12 cellular contexts compared by ENCODE assay signal in genomic region chr10:91206427-91206826, GRCh38. TPM values are rescaled to one million over a fixed set of nuclear protein-coding genes. Genes with fewer than 3 reads are reported as not detected.
A peak's percentile ranks its signal among the peaks of the same experiment; 100 is the strongest.
DNase-seq lines count a peak whose midpoint lies in the region; ATAC-seq and TF ChIP-seq lines count a peak whose summit lies in the region.
"Had no signal": no experiment of that assay in that cellular context is flagged by ENCODE, and none has a peak within 500 bp of the region (broad histone marks: within the 10 kb centered on the region; RNA-seq: fewer than 3 reads in every experiment).

No MANE protein-coding gene starts in this region.

- no peaks in the 10 kb centered on the region for H3K36me3 ChIP-seq in CD4-positive, CD25-positive, alpha-beta regulatory T cell (ENCODE audit: control insufficient read depth, insufficient read depth, low read length)
- no peaks in the 10 kb centered on the region for H3K36me3 ChIP-seq in suprapubic skin

- no peaks in the 10 kb centered on the region for H3K9me3 ChIP-seq in CD4-positive, CD25-positive, alpha-beta regulatory T cell (ENCODE audit: control insufficient read depth in 2 of 2, low read length in 2 of 2)
- H3K9me3 ChIP-seq in suprapubic skin, result no peaks in the 10 kb centered on the region

- H3K27ac Mint-ChIP-seq in CD4-positive, CD25-positive, alpha-beta regulatory T cell, result peak overlapping the region in 2 of 3 donors; percentile 36 to 41
- peak overlapping the region; percentile 1 for H3K27ac Mint-ChIP-seq in activated naive CD8-positive, alpha-beta T cell
- H3K27ac Mint-ChIP-seq: nephron had no signal

- no peaks in the 10 kb centered on the region for H3K27me3 ChIP-seq in CD4-positive, CD25-positive, alpha-beta regulatory T cell (ENCODE audit: control insufficient read depth, insufficient read depth, low read length)
- H3K27me3 ChIP-seq in suprapubic skin, result no peaks in the 10 kb centered on the region
- no peaks in the 10 kb centered on the region for H3K27me3 ChIP-seq in foreskin keratinocyte

- DNase-seq in CD4-positive, CD25-positive, alpha-beta regulatory T cell, result no peak
- DNase-seq in suprapubic skin (ENCODE audit: low spot score in 2 of 2) (no peak), foreskin keratinocyte (no peak)
- DNase-seq in stimulated activated naive CD4-positive, alpha-beta T cell treated with Interleukin-2 at 50 U/mL for 16 hours (lab: John Stamatoyannopoulos, UW), result no peak
- DNase-seq: cortex of kidney, Karpas-422, SIG-M5 had no signal

- 31% methylated on average over 1 of the region's 1 CpG for WGBS in suprapubic skin

- peak; percentile 44 to 47 for ATAC-seq in CD4-positive, CD25-positive, alpha-beta regulatory T cell (ENCODE audit: low read depth in 2 of 2)
- ATAC-seq in GM18511 (IDR thresholded peaks at IDR 0.05; ENCODE audit: unreplicated experiment), result peak; percentile 49
- ATAC-seq in HG02981 (IDR thresholded peaks at IDR 0.05; ENCODE audit: unreplicated experiment), result peak; percentile 32
- ATAC-seq in GM19452 (IDR thresholded peaks at IDR 0.05; ENCODE audit: unreplicated experiment), result no peak
- no peak for ATAC-seq in foreskin keratinocyte

- no peaks in the 10 kb centered on the region for H3K9me3 Mint-ChIP-seq in CD4-positive, CD25-positive, alpha-beta regulatory T cell
- H3K9me3 Mint-ChIP-seq in activated naive CD8-positive, alpha-beta T cell (ENCODE audit: low read depth), result no peaks in the 10 kb centered on the region
- H3K9me3 Mint-ChIP-seq: nephron had no signal

- peaks cover 33 to 78% (median 57%) of the 10 kb centered on the region in 4 donors for H3K4me1 Mint-ChIP-seq in CD4-positive, CD25-positive, alpha-beta regulatory T cell
- H3K4me1 Mint-ChIP-seq in activated naive CD8-positive, alpha-beta T cell (ENCODE audit: low read depth), result peaks cover 82% of the 10 kb centered on the region
- H3K4me1 Mint-ChIP-seq: nephron had no signal

- no peak for TF ChIP-seq EP300 in suprapubic skin (IDR thresholded peaks at IDR 0.05)

- no peak for TF ChIP-seq POLR2A in suprapubic skin (IDR thresholded peaks at IDR 0.05)

- H3K27me3 Mint-ChIP-seq in CD4-positive, CD25-positive, alpha-beta regulatory T cell, result no peaks in the 10 kb centered on the region
- no peaks in the 10 kb centered on the region for H3K27me3 Mint-ChIP-seq in activated naive CD8-positive, alpha-beta T cell

- H3K4me1 ChIP-seq in CD4-positive, CD25-positive, alpha-beta regulatory T cell (ENCODE audit: control insufficient read depth, insufficient read depth, low read length, poor library complexity, severe bottlenecking), result peaks cover 26% of the 10 kb centered on the region
- H3K4me1 ChIP-seq in suprapubic skin (peaks cover 3% of the 10 kb centered on the region), foreskin keratinocyte (no peaks in the 10 kb centered on the region)

- peak overlapping the region in 2 of 4 donors; percentile 1 to 10 for H3K4me3 Mint-ChIP-seq in CD4-positive, CD25-positive, alpha-beta regulatory T cell
- peak overlapping the region; percentile 54 for H3K4me3 Mint-ChIP-seq in activated naive CD8-positive, alpha-beta T cell
- H3K4me3 Mint-ChIP-seq: nephron had no signal

- H3K36me3 Mint-ChIP-seq in CD4-positive, CD25-positive, alpha-beta regulatory T cell, result peaks cover 4% of the 10 kb centered on the region
- H3K36me3 Mint-ChIP-seq in activated naive CD8-positive, alpha-beta T cell, result peaks cover 2% of the 10 kb centered on the region

- no peak overlapping the region for H3K27ac ChIP-seq in CD4-positive, CD25-positive, alpha-beta regulatory T cell (ENCODE audit: insufficient read depth, low read length, poor library complexity, severe bottlenecking)
- H3K27ac ChIP-seq in suprapubic skin (no peak overlapping the region), foreskin keratinocyte (no peak overlapping the region)

- no peak for TF ChIP-seq CTCF in suprapubic skin (IDR thresholded peaks at IDR 0.05)
- no peak for TF ChIP-seq CTCF in foreskin keratinocyte (conservative IDR thresholded peaks at IDR 0.05)

- no peak overlapping the region for H3K4me3 ChIP-seq in CD4-positive, CD25-positive, alpha-beta regulatory T cell (ENCODE audit: low read depth, low read length)
- no peak overlapping the region for H3K4me3 ChIP-seq in suprapubic skin

RNA-seq across cellular contexts. Expression of gene PCGF5, which starts 14.0 kb away (rescaled TPM):
- 59.7 TPM for total RNA-seq in CD4-positive, CD25-positive, alpha-beta regulatory T cell
- polyA plus RNA-seq in CD4-positive, CD25-positive, alpha-beta regulatory T cell, result 10 to 100 TPM; 43.5 to 60.3 (median 49.1) TPM
- total RNA-seq in suprapubic skin, result 10 to 100 TPM; 29.8 to 60.3 (median 31.4) TPM
- total RNA-seq in foreskin keratinocyte, result 8.7 and 13.3 TPM in 2 replicates
- polyA plus RNA-seq in foreskin keratinocyte, result 7.9 and 11.1 TPM in 2 replicates

Comparison
In these comparisons a context has a peak if more than half of its experiments do, and no peak if none do; other contexts are left out.
1. ATAC-seq: peak in CD4-positive, CD25-positive, alpha-beta regulatory T cell (2 of 2), GM18511 (single experiment) and HG02981 (single experiment); none in GM19452 (single experiment) and foreskin keratinocyte (single experiment).